ENCODE assay signal across 8 cellular contexts in the genomic region with DNA sequence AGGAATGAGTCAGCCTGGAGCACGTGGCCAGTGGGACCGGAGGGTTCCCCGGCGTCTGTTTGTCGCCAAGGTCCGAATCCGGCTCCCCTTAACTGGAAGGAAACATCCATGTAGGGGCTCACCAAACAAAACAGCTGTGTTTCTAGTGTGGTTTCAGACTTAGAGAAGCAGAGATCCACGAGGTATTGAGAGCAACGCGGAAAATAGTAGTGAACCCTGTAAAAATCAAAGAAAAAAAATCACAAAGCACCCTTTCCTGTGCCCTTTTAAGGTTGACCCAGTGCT. TPM values are rescaled to one million over a fixed set of nuclear protein-coding genes. Genes with fewer than 3 reads are reported as not detected.
DNase-seq lines count a peak whose midpoint lies in the region; ATAC-seq, FAIRE-seq and TF ChIP-seq lines count a peak whose summit lies in the region.

No MANE protein-coding gene starts in this region.

- peak overlapping the region; percentile 89 for H3K4me3 ChIP-seq in H7 (ENCODE audit: insufficient read depth, low read depth, low read length)
- H3K4me3 ChIP-seq in skeletal muscle tissue (ENCODE audit: low read length in 3 of 3): peak overlapping the region; percentile 83 to 89 (median 88)

- no peaks in the 10 kb centered on the region for H3K9me3 ChIP-seq in skeletal muscle tissue (ENCODE audit: control insufficient read depth in 3 of 3, low read length in 3 of 3)

- no peak for ATAC-seq in GM19023 (IDR thresholded peaks at IDR 0.05; ENCODE audit: unreplicated experiment)

- TF ChIP-seq CTCF in VCaP (conservative IDR thresholded peaks at IDR 0.05) (no peak), glutamatergic neuron (IDR thresholded peaks at IDR 0.05; ENCODE audit: partially characterized antibody, unreplicated experiment) (no peak)

- H3K27ac ChIP-seq in VCaP: peak overlapping the region; percentile 92
- peak overlapping the region; percentile 89 for H3K27ac ChIP-seq in skeletal muscle tissue (ENCODE audit: low read depth, low read length)

- H3K27me3 ChIP-seq in H7 (ENCODE audit: control insufficient read depth, insufficient read depth, low read length) (no peaks in the 10 kb centered on the region), skeletal muscle tissue (ENCODE audit: control insufficient read depth in 3 of 3, insufficient read depth in 3 of 3, low read length in 3 of 3) (no peaks in the 10 kb centered on the region)

- no peaks in the 10 kb centered on the region for H3K36me3 Mint-ChIP-seq in glutamatergic neuron (ENCODE audit: unreplicated experiment)

- FAIRE-seq in H54 (lab: Jason Lieb, UNC): no peak

- no peak for DNase-seq in H7
- DNase-seq in glutamatergic neuron: no peak
- DNase-seq in occipital lobe (lab: John Stamatoyannopoulos, UW): no peak
- no peak for DNase-seq in SW480 (ENCODE audit: low spot score)
- no peak for DNase-seq in H54 (ENCODE audit: insufficient read length, low spot score)

- H3K27ac Mint-ChIP-seq in glutamatergic neuron (ENCODE audit: unreplicated experiment): peak overlapping the region; percentile 90

- H3K9ac ChIP-seq in skeletal muscle tissue (ENCODE audit: low read depth in 1 of 3, low read length in 3 of 3): peak overlapping the region; percentile 81 to 94 (median 83)

- peaks cover 26% of the 10 kb centered on the region for H3K36me3 ChIP-seq in H7 (replicated peaks; ENCODE audit: control insufficient read depth, insufficient read depth, low read length)
- peaks cover 3 to 8% (median 7%) of the 10 kb centered on the region in 3 donors for H3K36me3 ChIP-seq in skeletal muscle tissue (ENCODE audit: control insufficient read depth in 3 of 3, insufficient read depth in 3 of 3, low read length in 3 of 3)

- H3K4me3 Mint-ChIP-seq in glutamatergic neuron (ENCODE audit: unreplicated experiment): peak overlapping the region; percentile 95

- peaks cover 16% of the 10 kb centered on the region for H3K4me1 Mint-ChIP-seq in glutamatergic neuron (ENCODE audit: low read depth, unreplicated experiment)

- H3K27me3 Mint-ChIP-seq in glutamatergic neuron (ENCODE audit: unreplicated experiment): no peaks in the 10 kb centered on the region

- peaks cover 12% of the 10 kb centered on the region for H3K9me3 Mint-ChIP-seq in glutamatergic neuron (ENCODE audit: unreplicated experiment)

- no peak for TF ChIP-seq POLR2A in H54 (IDR thresholded peaks at IDR 0.05; ENCODE audit: low read depth, low read length)

- peaks cover 13 to 17% (median 17%) of the 10 kb centered on the region in 3 donors for H3K4me1 ChIP-seq in skeletal muscle tissue (ENCODE audit: control insufficient read depth in 3 of 3, insufficient read depth in 3 of 3, low read length in 3 of 3)

RNA-seq across cellular contexts. Expression of gene ERVMER34-1, which starts 38.3 kb away (rescaled TPM):
- 3.4 and 5.1 TPM in 2 replicates for total RNA-seq in H7 (2014; rRNA removed; shearing (Covaris generic))
- total RNA-seq in glutamatergic neuron (ENCODE audit: unreplicated experiment) (not detected), skeletal muscle tissue (0.52 TPM), occipital lobe (1.9 TPM)

RNA-seq across cellular contexts. Expression of gene USP46, which starts 53.8 kb away (rescaled TPM):
- 21.3 and 29.8 TPM in 2 replicates for total RNA-seq in H7 (2014; rRNA removed; shearing (Covaris generic))
- total RNA-seq in glutamatergic neuron (ENCODE audit: unreplicated experiment): 72.4 TPM
- total RNA-seq in skeletal muscle tissue: 16.7 TPM
- 86.7 TPM for total RNA-seq in occipital lobe
